ENCODE assay signal across 8 cellular contexts in the genomic region with DNA sequence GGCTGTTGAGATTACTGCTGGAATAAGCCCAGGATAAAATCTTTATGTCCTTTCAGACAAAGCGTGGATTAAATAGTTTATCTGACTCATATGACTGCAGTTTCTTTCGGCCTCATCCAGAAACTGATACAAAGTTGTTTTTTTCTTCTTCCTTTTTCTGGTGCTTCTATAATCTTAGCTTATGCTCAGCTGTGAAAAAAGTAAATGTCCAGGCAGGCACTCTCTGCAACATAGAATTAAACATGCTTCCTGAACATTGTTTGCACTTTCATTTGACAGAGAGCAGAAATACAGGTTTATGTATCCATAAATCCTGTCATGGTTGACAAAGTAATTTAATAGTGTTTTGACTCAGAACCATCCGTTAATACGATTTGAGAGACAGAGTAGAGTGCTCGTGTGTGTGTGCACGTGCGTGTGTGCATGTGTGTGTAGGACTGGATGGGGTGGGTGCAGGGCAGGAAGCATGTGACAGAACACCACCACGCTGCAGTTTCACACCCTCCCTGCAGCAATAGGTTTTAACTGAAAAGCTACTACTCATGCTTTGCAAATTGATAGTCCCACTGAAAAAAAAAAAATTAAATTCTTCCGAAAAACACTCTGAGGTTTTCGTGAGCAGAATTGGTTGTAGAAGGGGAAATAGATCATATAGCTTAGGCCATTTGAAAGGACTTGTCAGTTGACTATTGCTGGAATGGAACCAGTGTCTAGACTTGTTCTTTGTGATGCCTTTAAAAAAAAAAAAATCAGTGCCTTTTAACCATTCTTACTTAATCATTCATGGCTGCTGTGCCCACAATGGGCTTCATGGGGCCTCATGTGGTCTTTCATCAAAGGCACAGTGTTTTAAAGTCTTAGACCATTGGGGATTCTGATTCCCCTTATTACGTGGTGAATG.
DNase-seq lines count a peak whose midpoint lies in the region; ATAC-seq and FAIRE-seq lines count a peak whose summit lies in the region.

No MANE protein-coding gene starts in this region.

- peak overlapping the region; percentile 7 to 57 (median 41); a peak in 17 of 20 replicates for H3K4me3 ChIP-seq in BLaER1 treated with 17β-estradiol and CSF1 and Interleukin-3, amounts not matched to agents 10 nM and 100 nM

- H3K4me3 Mint-ChIP-seq in activated naive CD8-positive, alpha-beta T cell treated with anti-CD3 and anti-CD28 coated beads, Interleukin-2, amount 10 ng/mL, durations not matched to agents 7 days and 5 days = peak overlapping the region; percentile 79

- FAIRE-seq in RCC 7860 (lab: Jason Lieb, UNC) (peak; percentile 61), frontal cortex (lab: Jason Lieb, UNC) (no peak)

- H3K27ac ChIP-seq in BLaER1 treated with 17β-estradiol and CSF1 and Interleukin-3, amounts not matched to agents 10 nM and 100 nM = peak overlapping the region; percentile 33 to 75 (median 69)

- peak overlapping the region; percentile 48 to 78 (median 65) for H3K9ac ChIP-seq in BLaER1 treated with 17β-estradiol and CSF1 and Interleukin-3, amounts not matched to agents 10 nM and 100 nM

- POLR2A ChIA-PET in activated naive CD8-positive, alpha-beta T cell treated with anti-CD3 and anti-CD28 coated beads, Interleukin-2, amount 10 ng/mL, durations not matched to agents 7 days and 5 days (lab: Charles Lee) = interaction anchor here (1.1 kb wide), 1 partner anchor 67 kb away, joined by 6 read pairs; no protein-coding TSS in a partner anchor

- H3K9me3 Mint-ChIP-seq in activated naive CD8-positive, alpha-beta T cell treated with anti-CD3 and anti-CD28 coated beads, Interleukin-2, amount 10 ng/mL, durations not matched to agents 7 days and 5 days = no peaks in the 10 kb centered on the region

- no peaks in the 10 kb centered on the region for H3K9me3 ChIP-seq in BLaER1 treated with 17β-estradiol and CSF1 and Interleukin-3, amounts not matched to agents 10 nM and 100 nM (replicated peaks in 1 of 11)

- H3K4me1 Mint-ChIP-seq in activated naive CD8-positive, alpha-beta T cell treated with anti-CD3 and anti-CD28 coated beads, Interleukin-2, amount 10 ng/mL, durations not matched to agents 7 days and 5 days = peaks cover 21% of the 10 kb centered on the region

- peaks cover 12% of the 10 kb centered on the region for H3K36me3 Mint-ChIP-seq in activated naive CD8-positive, alpha-beta T cell treated with anti-CD3 and anti-CD28 coated beads, Interleukin-2, amount 10 ng/mL, durations not matched to agents 7 days and 5 days

- peaks cover 54 to 93% (median 86%) of the 10 kb centered on the region in 10 experiments for H3K4me1 ChIP-seq in BLaER1 treated with 17β-estradiol and CSF1 and Interleukin-3, amounts not matched to agents 10 nM and 100 nM

- peak overlapping the region; percentile 70 for H3K27ac Mint-ChIP-seq in activated naive CD8-positive, alpha-beta T cell treated with anti-CD3 and anti-CD28 coated beads, Interleukin-2, amount 10 ng/mL, durations not matched to agents 7 days and 5 days

- no peaks in the 10 kb centered on the region for H3K27me3 ChIP-seq in BLaER1 treated with 17β-estradiol and CSF1 and Interleukin-3, amounts not matched to agents 10 nM and 100 nM

- peaks cover 0 to 52% (median 17%) of the 10 kb centered on the region in 11 experiments; a peak in 15 of 22 replicates for H3K36me3 ChIP-seq in BLaER1 treated with 17β-estradiol and CSF1 and Interleukin-3, amounts not matched to agents 10 nM and 100 nM

- ATAC-seq in GM19328 (IDR thresholded peaks at IDR 0.05; ENCODE audit: unreplicated experiment) = peak; percentile 95
- ATAC-seq in HG03442 (IDR thresholded peaks at IDR 0.05; ENCODE audit: unreplicated experiment) = peak; percentile 94
- ATAC-seq in activated naive CD8-positive, alpha-beta T cell treated with anti-CD3 and anti-CD28 coated beads, Interleukin-2, amount 10 ng/mL, durations not matched to agents 7 days and 5 days (ENCODE audit: low read depth) = peak; percentile 98
- ATAC-seq in left lobe of liver = peak; percentile 53

- H3K4me2 ChIP-seq in BLaER1 treated with 17β-estradiol and CSF1 and Interleukin-3, amounts not matched to agents 10 nM and 100 nM = peak overlapping the region; percentile 65 to 89 (median 80)

- H4K20me1 ChIP-seq in BLaER1 treated with 17β-estradiol and CSF1 and Interleukin-3, amounts not matched to agents 10 nM and 100 nM = peaks cover 40 to 100% (median 91%) of the 10 kb centered on the region in 11 experiments

- DNase-seq in RCC 7860 (ENCODE audit: low spot score) (peak; percentile 42), left lobe of liver (ENCODE audit: low spot score) (no peak), frontal cortex (ENCODE audit: low spot score in 2 of 2) (no peak)
- peak; percentile 57 for DNase-seq in activated naive CD8-positive, alpha-beta T cell treated with anti-CD3 and anti-CD28 coated beads, Interleukin-2, amount 10 ng/mL, durations not matched to agents 7 days and 5 days
- DNase-seq in stimulated activated CD8-positive, alpha-beta memory T cell treated with anti-CD3 and anti-CD28 coated beads, Interleukin-4, amount 100 ng/mL, for 48 hours = peak; percentile 73

- no peaks in the 10 kb centered on the region for H3K27me3 Mint-ChIP-seq in activated naive CD8-positive, alpha-beta T cell treated with anti-CD3 and anti-CD28 coated beads, Interleukin-2, amount 10 ng/mL, durations not matched to agents 7 days and 5 days

Comparison
In these comparisons a context has a peak if more than half of its experiments do, and no peak if none do; other contexts are left out.
1. DNase-seq: peak in RCC 7860 (single experiment), activated naive CD8-positive, alpha-beta T cell treated with anti-CD3 and anti-CD28 coated beads, Interleukin-2, amount 10 ng/mL, durations not matched to agents 7 days and 5 days (single experiment) and stimulated activated CD8-positive, alpha-beta memory T cell treated with anti-CD3 and anti-CD28 coated beads, Interleukin-4, amount 100 ng/mL, for 48 hours (single experiment); none in left lobe of liver (single experiment) and frontal cortex (0 of 2).
2. Peak in every context shown above with its lines, with median percentiles within 50 percentile points of each other: ATAC-seq.